Comparison of ENCODE assay signal across 8 cellular contexts in genomic region chr1:178341218-178341956, GRCh38.
DNase-seq lines count a peak whose midpoint lies in the region; FAIRE-seq and TF ChIP-seq lines count a peak whose summit lies in the region.

No MANE protein-coding gene starts in this region.

- H3K4me1 Mint-ChIP-seq in activated CD4-positive, alpha-beta memory T cell treated with anti-CD3 and anti-CD28 coated beads for 36 hours (ENCODE audit: low read depth), result no peaks in the 10 kb centered on the region

- FAIRE-seq in bronchial epithelial cell (lab: Jason Lieb, UNC), result peak; percentile 99

- intact Hi-C loops in activated CD4-positive, alpha-beta memory T cell treated with anti-CD3 and anti-CD28 coated beads for 36 hours (cut with micrococcal nuclease), result no loop called here

- CTCF ChIA-PET in activated CD4-positive, alpha-beta memory T cell treated with anti-CD3 and anti-CD28 coated beads for 36 hours (lab: Charles Lee), result no interaction called here

- no peaks in the 10 kb centered on the region for H3K36me3 ChIP-seq in bronchial epithelial cell (ENCODE audit: control insufficient read depth, insufficient read depth, low read length)

- H3K9me3 Mint-ChIP-seq in activated CD4-positive, alpha-beta memory T cell treated with anti-CD3 and anti-CD28 coated beads for 36 hours, result no peaks in the 10 kb centered on the region

- H3K36me3 Mint-ChIP-seq in activated CD4-positive, alpha-beta memory T cell treated with anti-CD3 and anti-CD28 coated beads for 36 hours, result no peaks in the 10 kb centered on the region

- no peaks in the 10 kb centered on the region for H3K27me3 Mint-ChIP-seq in activated CD4-positive, alpha-beta memory T cell treated with anti-CD3 and anti-CD28 coated beads for 36 hours

- POLR2A ChIA-PET in activated CD4-positive, alpha-beta memory T cell treated with anti-CD3 and anti-CD28 coated beads for 36 hours (lab: Charles Lee), result no interaction called here

- no peak overlapping the region for H3K27ac Mint-ChIP-seq in activated CD4-positive, alpha-beta memory T cell treated with anti-CD3 and anti-CD28 coated beads for 36 hours

- H3K4me3 Mint-ChIP-seq in activated CD4-positive, alpha-beta memory T cell treated with anti-CD3 and anti-CD28 coated beads for 36 hours, result no peak overlapping the region

- TF ChIP-seq CTCF in bronchial epithelial cell (IDR thresholded peaks at IDR 0.05; ENCODE audit: insufficient read depth, low read length, severe bottlenecking), result no peak

- no peaks in the 10 kb centered on the region for H3K27me3 ChIP-seq in bronchial epithelial cell (ENCODE audit: control insufficient read depth, insufficient read depth, low read length)

- DNase-seq in HPDE6-E6E7 (ENCODE audit: extremely low spot score) (peak; percentile 77), bronchial epithelial cell (ENCODE audit: low read depth) (peak; percentile 94), iPS-NIHi7 (ENCODE audit: extremely low spot score) (peak; percentile 85), smooth muscle cell of the brain vasculature (ENCODE audit: low read depth, low spot score) (peak; percentile 50), germinal center (ENCODE audit: low spot score) (no peak)
- DNase-seq in activated CD4-positive, alpha-beta memory T cell treated with anti-CD3 and anti-CD28 coated beads for 36 hours, result no peak
- DNase-seq in activated T-cell treated with anti-CD3 and anti-CD28 coated beads, Interleukin-2, amount 50 U/mL, for 48 hours, result no peak
- no peak for DNase-seq in effector CD4-positive, alpha-beta T cell

- peak overlapping the region; percentile 32 for H3K4me3 ChIP-seq in bronchial epithelial cell (ENCODE audit: low read depth, low read length)

Comparison
In these comparisons a context has a peak if more than half of its experiments do, and no peak if none do; other contexts are left out.
1. DNase-seq: peak in HPDE6-E6E7 (single experiment), bronchial epithelial cell (single experiment), iPS-NIHi7 (single experiment) and smooth muscle cell of the brain vasculature (single experiment); none in activated CD4-positive, alpha-beta memory T cell treated with anti-CD3 and anti-CD28 coated beads for 36 hours (single experiment), germinal center (single experiment), activated T-cell treated with anti-CD3 and anti-CD28 coated beads, Interleukin-2, amount 50 U/mL, for 48 hours (0 of 2) and effector CD4-positive, alpha-beta T cell (single experiment).